Comparison of ENCODE assay signal across 23 cellular contexts in genomic region chr15:65213241-65213640, GRCh38. TPM values are rescaled to one million over a fixed set of nuclear protein-coding genes. Genes with fewer than 3 reads are reported as not detected.
"Had no signal": no experiment of that assay in that cellular context is flagged by ENCODE, and none has a peak within 500 bp of the region (broad histone marks: within the 10 kb centered on the region; RNA-seq: fewer than 3 reads in every experiment).

No MANE protein-coding gene starts in this region.

- DNase-seq: central memory CD4-positive, alpha-beta T cell; effector CD4-positive, alpha-beta T cell; endodermal cell; erythroblast; mesenchymal stem cell; midbrain; naive B cell; nephron progenitor cell; retina; stimulated activated CD4-positive, alpha-beta T cell treated with anti-CD3 and anti-CD28 coated beads, Interleukin-2, amount 100 ng/mL, for 48 hours; stimulated activated naive CD8-positive, alpha-beta T cell treated with anti-CD3 and anti-CD28 coated beads, Interleukin-15, Interleukin-2, amounts not matched to agents 100 U/mL and 50 U/mL, for 24 hours; upper lobe of right lung had no signal

- ATAC-seq: left lobe of liver; stimulated activated naive CD8-positive, alpha-beta T cell treated with anti-CD3 and anti-CD28 coated beads, Interleukin-15, Interleukin-2, amounts not matched to agents 100 U/mL and 50 U/mL, for 24 hours; upper lobe of right lung had no signal

- H3K27ac Mint-ChIP-seq: endodermal cell had no signal

- H3K4me3 ChIP-seq: coronary artery, lung, psoas muscle, smooth muscle cell, tibial nerve, upper lobe of right lung, vagina had no signal

- H3K27ac ChIP-seq: parathyroid adenoma, psoas muscle, upper lobe of right lung had no signal

- H3K9me3 Mint-ChIP-seq: endodermal cell, naive B cell, nephron progenitor cell had no signal

- H3K36me3 ChIP-seq: tibial nerve, upper lobe of right lung, vagina had no signal

- H3K4me3 Mint-ChIP-seq: endodermal cell, naive B cell, nephron progenitor cell had no signal

- H3K36me3 Mint-ChIP-seq: naive B cell had no signal

- H3K9me3 ChIP-seq: psoas muscle, tibial nerve, upper lobe of right lung, vagina had no signal

- H3K27me3 Mint-ChIP-seq: naive B cell had no signal

- H3K27me3 ChIP-seq: tibial nerve, upper lobe of right lung, vagina had no signal

RNA-seq across cellular contexts. Expression of gene CILP, which starts 2.0 kb away (rescaled TPM):
- total RNA-seq: dermis microvascular lymphatic vessel endothelial cell, endothelial cell of umbilical vein, kidney epithelial cell had no signal
